22 cellular contexts compared by ENCODE assay signal in the genomic region with DNA sequence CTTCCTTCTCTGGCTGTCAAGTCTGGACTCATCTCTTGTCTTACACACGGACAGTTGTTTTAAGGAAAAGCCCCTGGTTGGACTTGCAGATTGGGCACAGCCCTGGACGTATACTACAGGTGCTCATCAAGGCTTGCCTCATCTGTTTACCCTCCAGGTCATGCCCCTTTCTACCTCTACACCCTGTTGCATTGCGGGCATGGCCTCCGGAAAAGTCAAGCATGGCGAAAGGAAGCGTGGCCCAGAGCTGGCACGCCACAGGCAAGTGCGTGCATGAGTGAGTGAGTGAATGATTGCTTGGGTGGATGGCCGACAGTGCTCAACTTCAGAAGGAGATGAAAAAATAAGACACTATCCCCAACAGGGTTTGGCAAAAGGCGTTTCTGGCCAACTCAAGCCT.
A peak's percentile ranks its signal among the peaks of the same experiment; 100 is the strongest.
DNase-seq lines count a peak whose midpoint lies in the region; ATAC-seq, FAIRE-seq and TF ChIP-seq lines count a peak whose summit lies in the region.
"Had no signal": no experiment of that assay in that cellular context is flagged by ENCODE, and none has a peak within 500 bp of the region (broad histone marks: within the 10 kb centered on the region; RNA-seq: fewer than 3 reads in every experiment).

No MANE protein-coding gene starts in this region.

- H3K4me1 Mint-ChIP-seq in astrocyte (ENCODE audit: low read depth, unreplicated experiment) = no peaks in the 10 kb centered on the region

- no peak overlapping the region for H3K4me3 ChIP-seq in astrocyte (ENCODE audit: insufficient read depth, low read depth, low read length)
- no peak overlapping the region for H3K4me3 ChIP-seq in dorsolateral prefrontal cortex
- no peak overlapping the region for H3K4me3 ChIP-seq in upper lobe of right lung
- H3K4me3 ChIP-seq in right atrium auricular region = no peak overlapping the region
- H3K4me3 ChIP-seq: GM23338, MG63 had no signal

- H3K27ac ChIP-seq in astrocyte (ENCODE audit: low read depth, low read length) (no peak overlapping the region), dorsolateral prefrontal cortex (no peak overlapping the region), upper lobe of right lung (no peak overlapping the region), right atrium auricular region (peak overlapping the region in 1 of 2 donors; percentile 24)
- H3K27ac ChIP-seq: RWPE1 had no signal

- H3K9me3 Mint-ChIP-seq in astrocyte (ENCODE audit: unreplicated experiment) = peaks cover 7% of the 10 kb centered on the region

- no peaks in the 10 kb centered on the region for H4K20me1 ChIP-seq in astrocyte (ENCODE audit: insufficient read depth, low read length)

- TF ChIP-seq CTCF in astrocyte (IDR thresholded peaks at IDR 0.05; ENCODE audit: insufficient read depth, low read depth, low read length) = no peak
- TF ChIP-seq CTCF in dorsolateral prefrontal cortex (IDR thresholded peaks at IDR 0.05 in 54 of 56, conservative IDR thresholded peaks at IDR 0.05 in 2 of 56; ENCODE audit: low read depth in 1 of 56, partially characterized antibody in 56 of 56) = no peak
- TF ChIP-seq CTCF in upper lobe of right lung (IDR thresholded peaks at IDR 0.05) = no peak
- TF ChIP-seq CTCF in right atrium auricular region (IDR thresholded peaks at IDR 0.05) = no peak

- peaks cover 2% of the 10 kb centered on the region for H3K36me3 Mint-ChIP-seq in astrocyte (ENCODE audit: low read depth, unreplicated experiment)

- H2AFZ ChIP-seq in astrocyte (ENCODE audit: low read depth, low read length) = no peak overlapping the region
- H2AFZ ChIP-seq: GM23338 had no signal

- FAIRE-seq in astrocyte (lab: Jason Lieb, UNC) = no peak
- FAIRE-seq: HTR-8/SVneo had no signal

- peak overlapping the region; percentile 24 for H3K4me3 Mint-ChIP-seq in astrocyte (ENCODE audit: unreplicated experiment)
- H3K4me3 Mint-ChIP-seq: CD4-positive, alpha-beta T cell; GM23338; H9 had no signal

- no peaks in the 10 kb centered on the region for H3K79me2 ChIP-seq in astrocyte (ENCODE audit: insufficient read depth, low read length)

- no peak overlapping the region for H3K27ac Mint-ChIP-seq in astrocyte (ENCODE audit: unreplicated experiment)
- H3K27ac Mint-ChIP-seq: CD4-positive, alpha-beta T cell; GM23338; H9 had no signal

- no peaks in the 10 kb centered on the region for H3K36me3 ChIP-seq in astrocyte (ENCODE audit: insufficient read depth, low read length)
- H3K36me3 ChIP-seq in upper lobe of right lung = no peaks in the 10 kb centered on the region
- no peaks in the 10 kb centered on the region for H3K36me3 ChIP-seq in right atrium auricular region
- H3K36me3 ChIP-seq: MG63 had no signal

- no peaks in the 10 kb centered on the region for H3K4me1 ChIP-seq in astrocyte (ENCODE audit: insufficient read depth, low read length)
- no peaks in the 10 kb centered on the region for H3K4me1 ChIP-seq in upper lobe of right lung
- H3K4me1 ChIP-seq in right atrium auricular region = peaks cover 0 to 3% of the 10 kb centered on the region in 2 donors

- H3K27me3 ChIP-seq in astrocyte (ENCODE audit: insufficient read depth, low read length) (peaks cover 25% of the 10 kb centered on the region), dorsolateral prefrontal cortex (peaks cover 0 to 12% (median 0%) of the 10 kb centered on the region in 45 donors), upper lobe of right lung (no peaks in the 10 kb centered on the region), right atrium auricular region (no peaks in the 10 kb centered on the region)
- H3K27me3 ChIP-seq: MG63 had no signal

- peak; percentile 10 for DNase-seq in ACHN
- DNase-seq in astrocyte (ENCODE audit: low read depth) = no peak
- no peak for DNase-seq in left lobe of liver (ENCODE audit: low spot score)
- DNase-seq in renal cortical epithelial cell (ENCODE audit: low read depth) = peak; percentile 25
- DNase-seq in dorsolateral prefrontal cortex = no peak
- DNase-seq in upper lobe of right lung = no peak
- no peak for DNase-seq in right atrium auricular region (ENCODE audit: low spot score)
- DNase-seq in NCI-H187 treated with DMSO at 0.1 percent for 48 hours (lab: John Stamatoyannopoulos, UW) = no peak
- DNase-seq: 8988T; CD4-positive, alpha-beta T cell; DMS53; H9; KG1; MG63; NCI-H2029 treated with DMSO at 0.1 percent for 48 hours; NCI-H2227 treated with DMSO at 0.1 percent for 48 hours; NCI-H69; SHP77 had no signal

- in situ Hi-C loops in ACHN (cut with HindIII; ENCODE audit: low pct_ligation_motif_present, low pct_unique_long_range_greater_than_20kb, low sequenced_read_pairs) = no loop called here

- no peak overlapping the region for H3K4me2 ChIP-seq in astrocyte (ENCODE audit: low read length)
- H3K4me2 ChIP-seq: GM23338 had no signal

- H3K27me3 Mint-ChIP-seq in astrocyte (ENCODE audit: low read depth, unreplicated experiment) = peaks cover 64% of the 10 kb centered on the region

- H3K9ac ChIP-seq in astrocyte (ENCODE audit: low read length) = no peak overlapping the region

- intact Hi-C loops in dorsolateral prefrontal cortex (cut with DNase I) (no loop called here), upper lobe of right lung (cut with DNase I) (no loop called here)

- peaks cover 11% of the 10 kb centered on the region for H3K9me3 ChIP-seq in astrocyte (ENCODE audit: insufficient read depth, low read depth, low read length)
- peaks cover 9% of the 10 kb centered on the region for H3K9me3 ChIP-seq in upper lobe of right lung
- peaks cover 0 to 12% of the 10 kb centered on the region in 2 donors for H3K9me3 ChIP-seq in right atrium auricular region

- ATAC-seq in left lobe of liver = peak; percentile 47
- ATAC-seq in upper lobe of right lung = no peak
- ATAC-seq: GM23338, Panc1 had no signal

Comparison
In these comparisons a context has a peak if more than half of its experiments do, and no peak if none do; other contexts are left out.
1. DNase-seq: peak in ACHN (single experiment) and renal cortical epithelial cell (single experiment); none in astrocyte (single experiment), left lobe of liver (single experiment), dorsolateral prefrontal cortex (0 of 10), upper lobe of right lung (single experiment), right atrium auricular region (single experiment) and NCI-H187 treated with DMSO at 0.1 percent for 48 hours (single experiment).